Comparison of ENCODE assay signal across 19 cellular contexts in the genomic region with DNA sequence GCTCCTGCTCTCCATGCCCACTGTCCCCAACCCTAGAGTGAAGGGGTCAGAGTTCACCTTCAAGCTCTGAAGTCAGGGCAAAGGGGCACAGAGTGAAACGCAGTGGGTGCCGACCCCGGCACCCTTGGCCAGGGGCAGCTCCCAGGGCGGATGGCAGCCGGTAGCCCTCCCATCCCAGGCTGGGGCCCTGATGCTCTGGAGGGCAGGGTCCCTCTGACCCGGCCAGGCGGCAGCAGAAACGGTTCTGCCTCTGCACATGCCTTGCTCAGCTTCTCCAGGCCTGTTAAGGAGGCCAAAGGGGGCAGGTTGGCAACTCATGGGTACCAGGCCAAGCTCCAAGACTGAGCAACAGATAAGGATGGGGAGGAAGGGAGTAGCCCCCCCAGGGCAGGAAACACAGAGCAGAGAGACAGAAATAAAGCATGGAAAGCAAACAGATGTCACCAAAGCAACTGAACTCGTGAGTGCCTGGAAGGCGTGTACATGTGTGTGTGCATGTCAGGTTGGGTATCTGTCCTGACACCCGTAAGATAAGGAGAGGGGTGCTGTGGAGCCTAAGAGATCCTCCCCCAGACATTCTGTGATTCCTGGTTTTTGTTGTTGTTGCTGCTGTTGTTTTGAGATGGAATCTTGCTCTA.
A peak's percentile ranks its signal among the peaks of the same experiment; 100 is the strongest.
DNase-seq lines count a peak whose midpoint lies in the region; ATAC-seq and TF ChIP-seq lines count a peak whose summit lies in the region.
"Had no signal": no experiment of that assay in that cellular context is flagged by ENCODE, and none has a peak within 500 bp of the region (broad histone marks: within the 10 kb centered on the region; RNA-seq: fewer than 3 reads in every experiment).

No MANE protein-coding gene starts in this region.

- no peaks in the 10 kb centered on the region for H3K36me3 ChIP-seq in CD4-positive, CD25-positive, alpha-beta regulatory T cell (ENCODE audit: control insufficient read depth, insufficient read depth, low read length)
- H3K36me3 ChIP-seq: gastrocnemius medialis had no signal

- H3K27me3 Mint-ChIP-seq in CD4-positive, CD25-positive, alpha-beta regulatory T cell = no peaks in the 10 kb centered on the region
- H3K27me3 Mint-ChIP-seq in nephron progenitor cell (ENCODE audit: low read depth, poor library complexity) = peaks cover 2% of the 10 kb centered on the region
- H3K27me3 Mint-ChIP-seq: activated CD4-positive, alpha-beta memory T cell treated with anti-CD3 and anti-CD28 coated beads, Interleukin-2, amount 10 ng/mL, durations not matched to agents 7 days and 5 days had no signal

- H3K9me3 ChIP-seq in CD4-positive, CD25-positive, alpha-beta regulatory T cell (ENCODE audit: control insufficient read depth in 2 of 2, low read length in 2 of 2) = no peaks in the 10 kb centered on the region
- H3K9me3 ChIP-seq: gastrocnemius medialis, tibial artery had no signal

- no peaks in the 10 kb centered on the region for H3K9me3 Mint-ChIP-seq in CD4-positive, CD25-positive, alpha-beta regulatory T cell
- H3K9me3 Mint-ChIP-seq in nephron progenitor cell = no peaks in the 10 kb centered on the region
- H3K9me3 Mint-ChIP-seq: activated CD4-positive, alpha-beta memory T cell treated with anti-CD3 and anti-CD28 coated beads, Interleukin-2, amount 10 ng/mL, durations not matched to agents 7 days and 5 days; natural killer cell treated with Interleukin-12 subunit alpha and Interleukin-12 subunit beta and Interleukin-15 and Interleukin-18, amount 100 ng/mL, for 72 hours had no signal

- H3K4me3 ChIP-seq in CD4-positive, CD25-positive, alpha-beta regulatory T cell (ENCODE audit: low read depth, low read length) = no peak overlapping the region
- H3K4me3 ChIP-seq: gastrocnemius medialis, tibial artery had no signal

- TF ChIP-seq CTCF in nephron progenitor cell (IDR thresholded peaks at IDR 0.05) = no peak

- H3K36me3 Mint-ChIP-seq in CD4-positive, CD25-positive, alpha-beta regulatory T cell = no peaks in the 10 kb centered on the region
- peaks cover 9% of the 10 kb centered on the region for H3K36me3 Mint-ChIP-seq in nephron progenitor cell (ENCODE audit: low read depth)
- H3K36me3 Mint-ChIP-seq: natural killer cell treated with Interleukin-12 subunit alpha and Interleukin-12 subunit beta and Interleukin-15 and Interleukin-18, amount 100 ng/mL, for 72 hours had no signal

- ATAC-seq in CD4-positive, CD25-positive, alpha-beta regulatory T cell (ENCODE audit: low read depth in 2 of 2) = no peak
- no peak for ATAC-seq in GM21717 (IDR thresholded peaks at IDR 0.05; ENCODE audit: unreplicated experiment)
- ATAC-seq: gastrocnemius medialis; natural killer cell treated with Interleukin-12 subunit alpha and Interleukin-12 subunit beta and Interleukin-15 and Interleukin-18, amount 100 ng/mL, for 72 hours had no signal

- no peak overlapping the region for H3K4me3 Mint-ChIP-seq in CD4-positive, CD25-positive, alpha-beta regulatory T cell
- H3K4me3 Mint-ChIP-seq in nephron progenitor cell = no peak overlapping the region
- H3K4me3 Mint-ChIP-seq: activated CD4-positive, alpha-beta memory T cell treated with anti-CD3 and anti-CD28 coated beads, Interleukin-2, amount 10 ng/mL, durations not matched to agents 7 days and 5 days; natural killer cell treated with Interleukin-12 subunit alpha and Interleukin-12 subunit beta and Interleukin-15 and Interleukin-18, amount 100 ng/mL, for 72 hours had no signal

- H3K27ac ChIP-seq in CD4-positive, CD25-positive, alpha-beta regulatory T cell (ENCODE audit: insufficient read depth, low read length, poor library complexity, severe bottlenecking) = no peak overlapping the region
- H3K27ac ChIP-seq: gastrocnemius medialis, tibial artery had no signal

- peaks cover 0 to 64% (median 30%) of the 10 kb centered on the region in 4 donors for H3K4me1 Mint-ChIP-seq in CD4-positive, CD25-positive, alpha-beta regulatory T cell
- H3K4me1 Mint-ChIP-seq in nephron progenitor cell = peaks cover 44% of the 10 kb centered on the region

- DNase-seq in CD4-positive, CD25-positive, alpha-beta regulatory T cell = no peak
- peak in 71 of 76 experiments; percentile 12 to 86 (median 60) for DNase-seq in HUDEP-2 (lab: John Stamatoyannopoulos, UW; ENCODE audit: unreplicated experiment in 76 of 76)
- DNase-seq in amniotic epithelial cell (ENCODE audit: low read depth) = peak; percentile 26
- DNase-seq in nephron progenitor cell = no peak
- DNase-seq in activated naive CD4-positive, alpha-beta T cell (lab: John Stamatoyannopoulos, UW) = no peak
- DNase-seq in DMS153 treated with DMSO at 0.1 percent for 48 hours (lab: John Stamatoyannopoulos, UW; ENCODE audit: unreplicated experiment) = no peak
- DNase-seq: activated CD4-positive, alpha-beta memory T cell treated with anti-CD3 and anti-CD28 coated beads, Interleukin-2, amount 10 ng/mL, durations not matched to agents 7 days and 5 days; activated naive CD4-positive, alpha-beta T cell treated with Interleukin-2 at 50 U/mL for 16 hours; anterior cingulate cortex; COR-L47; GOT3; NCI-H1694; NCI-H748 treated with DMSO at 0.1 percent for 48 hours; stimulated activated CD4-positive, alpha-beta T cell treated with anti-CD3 and anti-CD28 coated beads, Interleukin-1b, Interleukin-23, amount 100 ng/mL, for 48 hours; stimulated activated naive CD4-positive, alpha-beta T cell; tibial artery had no signal

- peaks cover 46% of the 10 kb centered on the region for H3K4me1 ChIP-seq in CD4-positive, CD25-positive, alpha-beta regulatory T cell (ENCODE audit: control insufficient read depth, insufficient read depth, low read length, poor library complexity, severe bottlenecking)

- peak overlapping the region; percentile 78 to 83 (median 80) for H3K27ac Mint-ChIP-seq in CD4-positive, CD25-positive, alpha-beta regulatory T cell
- H3K27ac Mint-ChIP-seq in nephron progenitor cell = peak overlapping the region; percentile 68
- H3K27ac Mint-ChIP-seq: activated CD4-positive, alpha-beta memory T cell treated with anti-CD3 and anti-CD28 coated beads, Interleukin-2, amount 10 ng/mL, durations not matched to agents 7 days and 5 days; natural killer cell treated with Interleukin-12 subunit alpha and Interleukin-12 subunit beta and Interleukin-15 and Interleukin-18, amount 100 ng/mL, for 72 hours had no signal

- H3K27me3 ChIP-seq in CD4-positive, CD25-positive, alpha-beta regulatory T cell (ENCODE audit: control insufficient read depth, insufficient read depth, low read length) = no peaks in the 10 kb centered on the region
- H3K27me3 ChIP-seq: gastrocnemius medialis had no signal

Comparison
In these comparisons a context has a peak if more than half of its experiments do, and no peak if none do; other contexts are left out.
1. DNase-seq: peak in HUDEP-2 (71 of 76) and amniotic epithelial cell (single experiment); none in CD4-positive, CD25-positive, alpha-beta regulatory T cell (0 of 3), nephron progenitor cell (single experiment), activated naive CD4-positive, alpha-beta T cell (0 of 4) and DMS153 treated with DMSO at 0.1 percent for 48 hours (single experiment).